In the genomic region with DNA sequence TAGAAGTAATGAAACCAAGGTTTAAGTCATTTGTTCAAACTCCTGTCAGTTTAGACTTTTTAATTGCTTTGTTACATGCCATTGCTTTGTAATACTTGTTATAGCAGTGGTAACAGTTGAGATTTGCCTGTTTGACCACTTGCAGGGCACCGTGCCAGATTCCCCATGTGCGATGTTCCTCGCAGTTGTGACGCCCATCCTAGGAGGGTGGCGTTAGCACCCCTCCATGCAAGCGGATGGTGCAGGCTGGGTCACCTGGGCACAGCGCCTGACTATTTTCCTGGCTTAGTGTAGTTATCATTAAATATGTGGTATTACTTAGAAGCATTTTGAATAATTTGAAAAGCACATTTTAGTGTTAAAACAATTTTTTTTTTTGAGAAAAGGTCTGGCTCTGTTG, we compare ENCODE assay signal across 7 cellular contexts. TPM values are rescaled to one million over a fixed set of nuclear protein-coding genes. Genes with fewer than 3 reads are reported as not detected.
DNase-seq lines count a peak whose midpoint lies in the region; ATAC-seq, FAIRE-seq and TF ChIP-seq lines count a peak whose summit lies in the region.
"Not testable (repeated sequence)": the region's sequence is repeated elsewhere in the genome, so short reads cannot be mapped to it uniquely, and the experiment has no call there.

No MANE protein-coding gene starts in this region.

- H3K4me1 ChIP-seq in body of pancreas: peaks cover 12% of the 10 kb centered on the region

- intact Hi-C loops in body of pancreas (cut with DNase I); sciatic nerve (cut with DNase I): not testable (repeated sequence)

- FAIRE-seq in RCC 7860 (lab: Jason Lieb, UNC): peak; percentile 67

- not testable (repeated sequence) for H3K4me3 ChIP-seq in body of pancreas

- H3K9me3 ChIP-seq in body of pancreas: not testable (repeated sequence)

- ATAC-seq in body of pancreas (peak; percentile 65), sciatic nerve (peak; percentile 78)

- not testable (repeated sequence) for TF ChIP-seq POLR2A in body of pancreas (IDR thresholded peaks at IDR 0.05)

- WGBS in body of pancreas, 2 donors: 13 to 23% methylated on average over 7 of the region's 7 CpGs

- peak; percentile 67 for DNase-seq in Caki2 (ENCODE audit: low read depth)
- DNase-seq in HK-2 (ENCODE audit: unreplicated experiment): peak; percentile 18
- not testable (repeated sequence) for DNase-seq in RCC 7860 (ENCODE audit: low spot score); sciatic nerve (ENCODE audit: low spot score)
- DNase-seq in body of pancreas: peak; percentile 56 to 77 (median 59)
- peak; percentile 39 for DNase-seq in fibroblast of peridontal ligament (ENCODE audit: extremely low read depth)
- DNase-seq in kidney tubule cell (ENCODE audit: low spot score): peak; percentile 48

- in situ Hi-C loops in Caki2 (cut with HindIII; ENCODE audit: low pct_unique_long_range_greater_than_20kb, low sequenced_read_pairs): not testable (repeated sequence)

- H3K36me3 ChIP-seq in body of pancreas (replicated peaks in 1 of 2; ENCODE audit: insufficient read depth in 1 of 2, low read depth in 2 of 2): not testable (repeated sequence)

- TF ChIP-seq CTCF in body of pancreas (IDR thresholded peaks at IDR 0.05): not testable (repeated sequence)

- not testable (repeated sequence) for H3K27ac ChIP-seq in body of pancreas

- not testable (repeated sequence) for H3K27me3 ChIP-seq in body of pancreas

RNA-seq across cellular contexts. Expression of a gene that starts 37.0 kb away (rescaled TPM):
- 2.6 and 3.4 TPM in 2 replicates for total RNA-seq in Caki2 (2014; rRNA removed; shearing (Covaris generic); ENCODE audit: low replicate concordance)
- total RNA-seq in body of pancreas: 10 to 100 TPM in 1 of 2 donors, 1 to 10 TPM in 1; 3.3 to 19.7 TPM
- 22.8 TPM for total RNA-seq in sciatic nerve
